9 cellular contexts compared by ENCODE assay signal in genomic region chr6:31197559-31198305, GRCh38. TPM values are rescaled to one million over a fixed set of nuclear protein-coding genes. Genes with fewer than 3 reads are reported as not detected.
DNase-seq lines count a peak whose midpoint lies in the region; ATAC-seq, FAIRE-seq and TF ChIP-seq lines count a peak whose summit lies in the region.
"Had no signal": no experiment of that assay in that cellular context is flagged by ENCODE, and none has a peak within 500 bp of the region (broad histone marks: within the 10 kb centered on the region; RNA-seq: fewer than 3 reads in every experiment).

No MANE protein-coding gene starts in this region.

- H3K27me3 ChIP-seq in liver (ENCODE audit: control insufficient read depth in 4 of 4, insufficient read depth in 4 of 4, low read length in 3 of 4): no peaks in the 10 kb centered on the region

- peak overlapping the region; percentile 80 to 96 (median 90) for H3K4me3 ChIP-seq in liver (ENCODE audit: low read depth in 1 of 3, low read length in 3 of 3)

- DNase-seq in Ammon's horn (ENCODE audit: low spot score): peak; percentile 80
- DNase-seq in GM19239 (ENCODE audit: insufficient read length, low spot score): no peak
- DNase-seq in NCI-H69 (lab: John Stamatoyannopoulos, UW): peak; percentile 95
- DNase-seq in activated CD4-positive, alpha-beta T cell treated with anti-CD3 and anti-CD28 coated beads, Interleukin-2, amount 10 ng/mL, durations not matched to agents 7 days and 5 days: peak; percentile 98
- DNase-seq in dedifferentiated amniotic fluid mesenchymal stem cell (ENCODE audit: extremely low spot score): peak; percentile 53
- peak; percentile 89 for DNase-seq in stimulated activated CD4-positive, alpha-beta T cell treated with anti-CD3 and anti-CD28 coated beads, Interleukin-4, amount 100 ng/mL, for 1 hour

- no peak for TF ChIP-seq CTCF in liver (IDR thresholded peaks at IDR 0.05; ENCODE audit: low read depth, low read length, missing input control)

- POLR2A ChIA-PET in activated CD4-positive, alpha-beta T cell treated with anti-CD3 and anti-CD28 coated beads, Interleukin-2, amount 10 ng/mL, durations not matched to agents 7 days and 5 days (lab: Charles Lee): interaction anchor here (0.6 to 1.3 kb wide), 4 partner anchors 13 to 371 kb away, joined by 3 to 5 read pairs (median 4); no protein-coding TSS in a partner anchor

- H3K4me1 ChIP-seq in liver (ENCODE audit: control insufficient read depth in 4 of 4, insufficient read depth in 4 of 4, low read length in 3 of 4): peaks cover 2 to 10% (median 5%) of the 10 kb centered on the region in 4 donors

- peak; percentile 97 for FAIRE-seq in GM19239 (lab: Jason Lieb, UNC)

- H3K27ac ChIP-seq in liver (ENCODE audit: low read depth in 1 of 2, low read length in 2 of 2): peak overlapping the region; percentile 93 to 100

- CTCF ChIA-PET in activated CD4-positive, alpha-beta T cell treated with anti-CD3 and anti-CD28 coated beads, Interleukin-2, amount 10 ng/mL, durations not matched to agents 7 days and 5 days (lab: Charles Lee): interaction anchor here (0.6 to 5.8 kb wide), 18 partner anchors 8 to 206 kb away, joined by 3 to 73 read pairs (median 4); partner anchors contain the start of genes CCHCR1, MICA and TCF19

- H3K9ac ChIP-seq in liver (ENCODE audit: low read depth in 1 of 2, low read length in 2 of 2): peak overlapping the region; percentile 89 to 97

- WGBS in liver: under 1% methylated on average over 45 of the region's 45 CpGs

- H3K4me1 Mint-ChIP-seq in activated CD4-positive, alpha-beta T cell treated with anti-CD3 and anti-CD28 coated beads, Interleukin-2, amount 10 ng/mL, durations not matched to agents 7 days and 5 days: peaks cover 65% of the 10 kb centered on the region

- H3K27ac Mint-ChIP-seq in activated CD4-positive, alpha-beta T cell treated with anti-CD3 and anti-CD28 coated beads, Interleukin-2, amount 10 ng/mL, durations not matched to agents 7 days and 5 days: peak overlapping the region; percentile 99

- no peaks in the 10 kb centered on the region for H3K9me3 ChIP-seq in liver (ENCODE audit: control insufficient read depth in 4 of 4, low read length in 3 of 4)

- H3K4me3 Mint-ChIP-seq in activated CD4-positive, alpha-beta T cell treated with anti-CD3 and anti-CD28 coated beads, Interleukin-2, amount 10 ng/mL, durations not matched to agents 7 days and 5 days: peak overlapping the region; percentile 98

- H3K27me3 Mint-ChIP-seq in activated CD4-positive, alpha-beta T cell treated with anti-CD3 and anti-CD28 coated beads, Interleukin-2, amount 10 ng/mL, durations not matched to agents 7 days and 5 days: no peaks in the 10 kb centered on the region

- peak; percentile 53 for ATAC-seq in HG03457 (IDR thresholded peaks at IDR 0.05; ENCODE audit: unreplicated experiment)

- TF ChIP-seq RAD21 in liver (IDR thresholded peaks at IDR 0.05): no peak

- peaks cover 4% of the 10 kb centered on the region for H3K9me3 Mint-ChIP-seq in activated CD4-positive, alpha-beta T cell treated with anti-CD3 and anti-CD28 coated beads, Interleukin-2, amount 10 ng/mL, durations not matched to agents 7 days and 5 days

- H3K36me3 Mint-ChIP-seq in activated CD4-positive, alpha-beta T cell treated with anti-CD3 and anti-CD28 coated beads, Interleukin-2, amount 10 ng/mL, durations not matched to agents 7 days and 5 days (ENCODE audit: low read depth): peaks cover 49% of the 10 kb centered on the region

- peaks cover 0 to 2% (median under 1%) of the 10 kb centered on the region in 4 donors for H3K36me3 ChIP-seq in liver (ENCODE audit: control insufficient read depth in 4 of 4, insufficient read depth in 3 of 4, low read depth in 1 of 4, low read length in 3 of 4)

TF ChIP-seq in liver, 16 proteins besides CTCF, POLR2A, EP300 and RAD21:
- TF ChIP-seq YY1 (IDR thresholded peaks at IDR 0.05): peak; percentile 90
- TF ChIP-seq ATF3 (IDR thresholded peaks at IDR 0.05): peak; percentile 42
- TF ChIP-seq FOXA1 (IDR thresholded peaks at IDR 0.05): peak; percentile 19
- TF ChIP-seq HNF4G (IDR thresholded peaks at IDR 0.05): no peak
- peak; percentile 4 for TF ChIP-seq FOXA2 (IDR thresholded peaks at IDR 0.05)
- TF ChIP-seq, protein P1, sequence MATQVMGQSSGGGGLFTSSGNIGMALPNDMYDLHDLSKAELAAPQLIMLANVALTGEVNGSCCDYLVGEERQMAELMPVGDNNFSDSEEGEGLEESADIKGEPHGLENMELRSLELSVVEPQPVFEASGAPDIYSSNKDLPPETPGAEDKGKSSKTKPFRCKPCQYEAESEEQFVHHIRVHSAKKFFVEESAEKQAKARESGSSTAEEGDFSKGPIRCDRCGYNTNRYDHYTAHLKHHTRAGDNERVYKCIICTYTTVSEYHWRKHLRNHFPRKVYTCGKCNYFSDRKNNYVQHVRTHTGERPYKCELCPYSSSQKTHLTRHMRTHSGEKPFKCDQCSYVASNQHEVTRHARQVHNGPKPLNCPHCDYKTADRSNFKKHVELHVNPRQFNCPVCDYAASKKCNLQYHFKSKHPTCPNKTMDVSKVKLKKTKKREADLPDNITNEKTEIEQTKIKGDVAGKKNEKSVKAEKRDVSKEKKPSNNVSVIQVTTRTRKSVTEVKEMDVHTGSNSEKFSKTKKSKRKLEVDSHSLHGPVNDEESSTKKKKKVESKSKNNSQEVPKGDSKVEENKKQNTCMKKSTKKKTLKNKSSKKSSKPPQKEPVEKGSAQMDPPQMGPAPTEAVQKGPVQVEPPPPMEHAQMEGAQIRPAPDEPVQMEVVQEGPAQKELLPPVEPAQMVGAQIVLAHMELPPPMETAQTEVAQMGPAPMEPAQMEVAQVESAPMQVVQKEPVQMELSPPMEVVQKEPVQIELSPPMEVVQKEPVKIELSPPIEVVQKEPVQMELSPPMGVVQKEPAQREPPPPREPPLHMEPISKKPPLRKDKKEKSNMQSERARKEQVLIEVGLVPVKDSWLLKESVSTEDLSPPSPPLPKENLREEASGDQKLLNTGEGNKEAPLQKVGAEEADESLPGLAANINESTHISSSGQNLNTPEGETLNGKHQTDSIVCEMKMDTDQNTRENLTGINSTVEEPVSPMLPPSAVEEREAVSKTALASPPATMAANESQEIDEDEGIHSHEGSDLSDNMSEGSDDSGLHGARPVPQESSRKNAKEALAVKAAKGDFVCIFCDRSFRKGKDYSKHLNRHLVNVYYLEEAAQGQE (IDR thresholded peaks at IDR 0.05): peak; percentile 67
- peak; percentile 77 to 81 for TF ChIP-seq RXRA (IDR thresholded peaks at IDR 0.05)
- TF ChIP-seq JUND (IDR thresholded peaks at IDR 0.05): no peak
- TF ChIP-seq TAF1 (conservative IDR thresholded peaks at IDR 0.05): no peak
- TF ChIP-seq, protein P2, sequence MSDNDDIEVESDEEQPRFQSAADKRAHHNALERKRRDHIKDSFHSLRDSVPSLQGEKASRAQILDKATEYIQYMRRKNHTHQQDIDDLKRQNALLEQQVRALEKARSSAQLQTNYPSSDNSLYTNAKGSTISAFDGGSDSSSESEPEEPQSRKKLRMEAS (IDR thresholded peaks at IDR 0.05): peak; percentile 40
- peak; percentile 19 to 53 for TF ChIP-seq HNF4A (conservative IDR thresholded peaks at IDR 0.05)
- peak; percentile 69 for TF ChIP-seq SP1 (IDR thresholded peaks at IDR 0.05)
- TF ChIP-seq NR2F2 (IDR thresholded peaks at IDR 0.05): peak; percentile 66
- TF ChIP-seq EGR1 (IDR thresholded peaks at IDR 0.05; ENCODE audit: low read depth in 2 of 2): peak; percentile 98 to 99
- TF ChIP-seq GABPA (IDR thresholded peaks at IDR 0.05 in 1 of 2, conservative IDR thresholded peaks at IDR 0.05 in 1 of 2): peak; percentile 57 to 83
- TF ChIP-seq, protein P3, sequence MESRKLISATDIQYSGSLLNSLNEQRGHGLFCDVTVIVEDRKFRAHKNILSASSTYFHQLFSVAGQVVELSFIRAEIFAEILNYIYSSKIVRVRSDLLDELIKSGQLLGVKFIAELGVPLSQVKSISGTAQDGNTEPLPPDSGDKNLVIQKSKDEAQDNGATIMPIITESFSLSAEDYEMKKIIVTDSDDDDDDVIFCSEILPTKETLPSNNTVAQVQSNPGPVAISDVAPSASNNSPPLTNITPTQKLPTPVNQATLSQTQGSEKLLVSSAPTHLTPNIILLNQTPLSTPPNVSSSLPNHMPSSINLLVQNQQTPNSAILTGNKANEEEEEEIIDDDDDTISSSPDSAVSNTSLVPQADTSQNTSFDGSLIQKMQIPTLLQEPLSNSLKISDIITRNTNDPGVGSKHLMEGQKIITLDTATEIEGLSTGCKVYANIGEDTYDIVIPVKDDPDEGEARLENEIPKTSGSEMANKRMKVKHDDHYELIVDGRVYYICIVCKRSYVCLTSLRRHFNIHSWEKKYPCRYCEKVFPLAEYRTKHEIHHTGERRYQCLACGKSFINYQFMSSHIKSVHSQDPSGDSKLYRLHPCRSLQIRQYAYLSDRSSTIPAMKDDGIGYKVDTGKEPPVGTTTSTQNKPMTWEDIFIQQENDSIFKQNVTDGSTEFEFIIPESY (IDR thresholded peaks at IDR 0.05): peak; percentile 57

RNA-seq across cellular contexts. Expression of gene POU5F1, which starts 27.2 kb away (rescaled TPM):
- under 1 TPM in 1 of 2 experiments, not detected in 1; 0.20 TPM for total RNA-seq in activated CD4-positive, alpha-beta T cell treated with anti-CD3 and anti-CD28 coated beads, Interleukin-2, amount 10 ng/mL, durations not matched to agents 7 days and 5 days
- total RNA-seq in liver: 1 to 10 TPM in 1 of 2 donors, not detected in 1; 3.2 TPM
- polyA plus RNA-seq in liver: under 1 TPM in 1 of 2 donors, not detected in 1; 0.32 TPM
- total RNA-seq: T-helper 1 cell treated with Interleukin-12 subunit alpha and Interleukin-12 subunit beta and Interleukin-4 antibody, amounts not matched to agents 30 ng/mL and 1 ng/mL, for 36 hours had no signal

RNA-seq across cellular contexts. Expression of gene TCF19, which starts 39.3 kb away (rescaled TPM):
- 10 to 100 TPM; 86.3 to 86.7 TPM for total RNA-seq in activated CD4-positive, alpha-beta T cell treated with anti-CD3 and anti-CD28 coated beads, Interleukin-2, amount 10 ng/mL, durations not matched to agents 7 days and 5 days
- total RNA-seq in liver: 10 to 100 TPM in 1 of 2 donors, under 1 TPM in 1; 0.67 to 16.8 TPM
- polyA plus RNA-seq in liver: 1 to 10 TPM in 1 of 2 donors, under 1 TPM in 1; 0.63 to 3.4 TPM

RNA-seq across cellular contexts. Expression of gene CCHCR1, which starts 40.1 kb away (rescaled TPM):
- total RNA-seq in activated CD4-positive, alpha-beta T cell treated with anti-CD3 and anti-CD28 coated beads, Interleukin-2, amount 10 ng/mL, durations not matched to agents 7 days and 5 days: 10 to 100 TPM; 43.4 to 44.7 TPM
- total RNA-seq in liver: 1 to 10 TPM; 6.9 to 9.9 TPM
- polyA plus RNA-seq in liver: 1 to 10 TPM; 3.1 to 5.6 TPM

RNA-seq across cellular contexts. Expression of gene PSORS1C2, which starts 58.9 kb away (rescaled TPM):
- total RNA-seq in activated CD4-positive, alpha-beta T cell treated with anti-CD3 and anti-CD28 coated beads, Interleukin-2, amount 10 ng/mL, durations not matched to agents 7 days and 5 days: not detected
- not detected for total RNA-seq in liver
- not detected for polyA plus RNA-seq in liver
- total RNA-seq: T-helper 1 cell treated with Interleukin-12 subunit alpha and Interleukin-12 subunit beta and Interleukin-4 antibody, amounts not matched to agents 30 ng/mL and 1 ng/mL, for 36 hours had no signal

Comparison
In these comparisons a context has a peak if more than half of its experiments do, and no peak if none do; other contexts are left out.
1. RNA of gene TCF19, which starts 39.3 kb away (total RNA-seq): 86.3 to 86.7 TPM in activated CD4-positive, alpha-beta T cell treated with anti-CD3 and anti-CD28 coated beads, Interleukin-2, amount 10 ng/mL, durations not matched to agents 7 days and 5 days; 0.67 to 16.8 TPM in liver; every median in the first group is over 4 times any median in the second.
2. RNA of gene CCHCR1, which starts 40.1 kb away (total RNA-seq): 43.4 to 44.7 TPM in activated CD4-positive, alpha-beta T cell treated with anti-CD3 and anti-CD28 coated beads, Interleukin-2, amount 10 ng/mL, durations not matched to agents 7 days and 5 days; 6.9 to 9.9 TPM in liver; every median in the first group is over 4 times any median in the second.